Comparison of ENCODE assay signal across 16 cellular contexts in genomic region chr14:30655124-30655523, GRCh38. TPM values are rescaled to one million over a fixed set of nuclear protein-coding genes. Genes with fewer than 3 reads are reported as not detected.
A peak's percentile ranks its signal among the peaks of the same experiment; 100 is the strongest.
DNase-seq lines count a peak whose midpoint lies in the region; ATAC-seq lines count a peak whose summit lies in the region.
"Had no signal": no experiment of that assay in that cellular context is flagged by ENCODE, and none has a peak within 500 bp of the region (broad histone marks: within the 10 kb centered on the region; RNA-seq: fewer than 3 reads in every experiment).

No MANE protein-coding gene starts in this region.

- no peaks in the 10 kb centered on the region for H3K4me1 ChIP-seq in mesenchymal stem cell (ENCODE audit: control insufficient read depth, insufficient read depth, low read depth, low read length)
- H3K4me1 ChIP-seq: BE2C had no signal

- ATAC-seq in GM21723 (IDR thresholded peaks at IDR 0.05; ENCODE audit: unreplicated experiment) (no peak), GM21825 (IDR thresholded peaks at IDR 0.05; ENCODE audit: unreplicated experiment) (no peak), HG03095 (IDR thresholded peaks at IDR 0.05; ENCODE audit: unreplicated experiment) (no peak)
- ATAC-seq: CD8-positive, alpha-beta T cell; T-cell had no signal

- H3K14ac ChIP-seq in mesenchymal stem cell (ENCODE audit: low read length in 2 of 2): no peak overlapping the region

- H3K9me3 ChIP-seq in mesenchymal stem cell (ENCODE audit: control insufficient read depth, low read length): no peaks in the 10 kb centered on the region
- H3K9me3 ChIP-seq: BE2C had no signal

- no peak overlapping the region for H3K9ac ChIP-seq in mesenchymal stem cell (ENCODE audit: low read length)

- DNase-seq in ELR (ENCODE audit: low read depth) (peak; percentile 17), HT1080 (ENCODE audit: low read depth) (peak; percentile 2), dermis blood vessel endothelial cell (peak; percentile 3), mesenchymal stem cell (peak; percentile 30)
- DNase-seq: BE2C; CD8-positive, alpha-beta T cell; H7; KBM-7; NCI-H1092; NCI-H2107; NCI-H226; NCI-H526; T-cell had no signal

- H2BK15ac ChIP-seq in mesenchymal stem cell (ENCODE audit: low read depth, poor library complexity, severe bottlenecking): no peak overlapping the region

- H3K4ac ChIP-seq in mesenchymal stem cell (ENCODE audit: low read depth in 1 of 2, low read length in 2 of 2): no peak overlapping the region

- H2BK120ac ChIP-seq in mesenchymal stem cell (ENCODE audit: low read depth, low read length): no peak overlapping the region

- no peak overlapping the region for H4K8ac ChIP-seq in mesenchymal stem cell (ENCODE audit: low read length)

- no peak overlapping the region for H4K91ac ChIP-seq in mesenchymal stem cell (ENCODE audit: low read length)

- no peak overlapping the region for H3K4me3 ChIP-seq in mesenchymal stem cell (ENCODE audit: insufficient read depth in 1 of 2, low read depth in 1 of 2, low read length in 2 of 2)

- H3K36me3 ChIP-seq in mesenchymal stem cell (ENCODE audit: control insufficient read depth in 1 of 2, insufficient read depth in 2 of 2, low read depth in 1 of 2, low read length in 2 of 2): peaks cover 18 to 89% of the 10 kb centered on the region in 2 experiments

- no peak overlapping the region for H3K4me2 ChIP-seq in mesenchymal stem cell (ENCODE audit: low read length, poor library complexity, severe bottlenecking)

- no peak overlapping the region for H3K23ac ChIP-seq in mesenchymal stem cell (ENCODE audit: low read length in 2 of 2)

- no peaks in the 10 kb centered on the region for H3K27me3 ChIP-seq in mesenchymal stem cell (ENCODE audit: control insufficient read depth in 1 of 2, insufficient read depth in 1 of 2, low read length in 2 of 2)
- H3K27me3 ChIP-seq: BE2C had no signal

- no peak overlapping the region for H2AK5ac ChIP-seq in mesenchymal stem cell (ENCODE audit: low read length, severe bottlenecking)

- no peak overlapping the region for H3K27ac ChIP-seq in mesenchymal stem cell (ENCODE audit: low read length, poor library complexity, severe bottlenecking)

- H2BK5ac ChIP-seq in mesenchymal stem cell (ENCODE audit: low read depth, low read length, poor library complexity, severe bottlenecking): no peak overlapping the region

- H3K79me1 ChIP-seq in mesenchymal stem cell (replicated peaks; ENCODE audit: low read length, poor library complexity, severe bottlenecking): peaks cover 20% of the 10 kb centered on the region

- no peak overlapping the region for H2BK12ac ChIP-seq in mesenchymal stem cell (ENCODE audit: low read length in 2 of 2)

- H2AFZ ChIP-seq in mesenchymal stem cell (ENCODE audit: low read depth, low read length): no peak overlapping the region

- H3K18ac ChIP-seq in mesenchymal stem cell (ENCODE audit: low read depth in 1 of 2, low read length in 2 of 2): no peak overlapping the region

RNA-seq across cellular contexts. Expression of gene SCFD1, which starts 33.0 kb away (rescaled TPM):
- 116 and 121 TPM in 2 replicates for total RNA-seq in HT1080 (2014; rRNA removed; shearing (Covaris generic))
- 56.0 and 65.8 TPM in 2 replicates for polyA plus RNA-seq in HT1080 (2015; cell fraction: cytosol; rRNA removed)
- polyA plus RNA-seq in HT1080 (2015; cell fraction: nucleus; rRNA removed): 63.5 and 71.8 TPM in 2 replicates
- total RNA-seq in dermis blood vessel endothelial cell: 74.2 and 74.7 TPM in 2 replicates
- 107 TPM for polyA plus RNA-seq in mesenchymal stem cell (2013, experiment 1 of 2)
- polyA plus RNA-seq in mesenchymal stem cell (2013, experiment 2 of 2): 114 TPM
